In the genomic region with DNA sequence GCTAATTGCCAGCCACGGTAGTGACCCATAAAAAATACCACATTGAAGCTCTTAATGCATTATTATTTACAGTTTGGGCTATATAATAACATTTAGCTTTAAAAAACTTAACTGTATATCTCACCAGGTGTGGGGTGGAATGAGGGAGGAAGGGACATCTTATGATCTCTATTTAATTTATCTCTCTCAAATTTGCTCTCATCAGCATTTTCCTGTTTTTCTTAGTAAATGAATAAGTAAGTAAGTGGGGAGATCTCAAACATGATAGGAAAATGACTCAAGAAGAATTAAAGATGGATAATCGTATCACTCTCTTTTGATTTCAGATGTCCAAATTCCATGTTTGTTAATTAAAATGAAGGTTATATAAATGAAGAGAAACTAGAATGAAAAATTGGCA, we compare ENCODE assay signal across 7 cellular contexts.
"Had no signal": no experiment of that assay in that cellular context is flagged by ENCODE, and none has a peak within 500 bp of the region (broad histone marks: within the 10 kb centered on the region; RNA-seq: fewer than 3 reads in every experiment).

No MANE protein-coding gene starts in this region.

- H3K4me2 ChIP-seq: KMS-11 had no signal

- FAIRE-seq: HTR-8/SVneo had no signal

- H3K27ac ChIP-seq: HL-60, KMS-11 had no signal

- DNase-seq: Karpas-422, Kasumi-1, KBM-7, KG1 had no signal

- H3K9ac ChIP-seq: KMS-11 had no signal
